34 cellular contexts compared by ENCODE assay signal in the genomic region with DNA sequence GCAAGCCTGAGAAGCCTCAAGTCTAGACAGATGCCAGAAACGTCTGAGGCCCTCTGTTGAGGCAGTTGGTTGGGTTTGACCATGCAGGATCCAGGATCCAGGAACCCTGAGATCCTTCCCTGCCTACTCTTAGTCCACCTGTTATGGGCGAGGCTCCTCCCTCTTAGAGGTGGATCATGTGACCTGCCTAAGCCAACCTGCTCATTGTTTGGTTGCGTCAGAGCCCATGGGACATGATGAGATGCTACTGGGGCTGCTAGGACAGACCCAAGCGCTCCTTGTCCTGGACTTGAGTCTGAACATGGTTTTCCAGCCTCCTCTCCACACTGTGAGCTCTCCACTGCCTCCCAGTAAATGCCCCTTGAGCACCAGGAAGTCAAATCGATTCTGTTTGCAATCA. TPM values are rescaled to one million over a fixed set of nuclear protein-coding genes. Genes with fewer than 3 reads are reported as not detected.
"Had no signal": no experiment of that assay in that cellular context is flagged by ENCODE, and none has a peak within 500 bp of the region (broad histone marks: within the 10 kb centered on the region; RNA-seq: fewer than 3 reads in every experiment).

No MANE protein-coding gene starts in this region.

- H3K4me1 ChIP-seq: gastrocnemius medialis, left ventricle myocardium inferior, pancreas, psoas muscle, thyroid gland, upper lobe of left lung, vagina had no signal

- H3K36me3 Mint-ChIP-seq: stimulated activated memory B cell treated with anti-CD40 and anti-IgM and Interleukin-4, amounts not matched to agents 10 μg/mL and 1 μg/mL and 100 μg/mL, for 72 hours had no signal

- H3K27me3 ChIP-seq: brain microvascular endothelial cell, dorsolateral prefrontal cortex, gastrocnemius medialis, hepatocyte, pancreas, thyroid gland, upper lobe of left lung, vagina had no signal

- FAIRE-seq: astrocyte, pancreas had no signal

- H3K27me3 Mint-ChIP-seq: activated T-cell treated with anti-CD3 and anti-CD28 coated beads, Interleukin-2, amount 50 U/mL, for 24 hours had no signal

- H3K4me3 ChIP-seq: coronary artery, dorsolateral prefrontal cortex, gastrocnemius medialis, hepatocyte, left ventricle myocardium inferior, lung, pancreas, psoas muscle, smooth muscle cell, thyroid gland, upper lobe of left lung, vagina had no signal

- H3K4me1 Mint-ChIP-seq: nephron had no signal

- H3K27ac ChIP-seq: brain microvascular endothelial cell, coronary artery, dorsolateral prefrontal cortex, gastrocnemius medialis, hepatocyte, left ventricle myocardium inferior, pancreas, psoas muscle, thyroid gland, upper lobe of left lung, vagina, WERI-Rb-1 had no signal

- H3K27ac Mint-ChIP-seq: activated CD4-positive, alpha-beta memory T cell treated with anti-CD3 and anti-CD28 coated beads, Interleukin-2, amount 10 ng/mL, durations not matched to agents 7 days and 5 days; activated CD4-positive, alpha-beta T cell treated with anti-CD3 and anti-CD28 coated beads, Interleukin-2, amount 10 ng/mL, durations not matched to agents 24 days and 14 days; activated T-cell treated with anti-CD3 and anti-CD28 coated beads, Interleukin-2, amount 50 U/mL, for 24 hours; nephron; stimulated activated memory B cell treated with anti-CD40 and anti-IgM and Interleukin-4, amounts not matched to agents 10 μg/mL and 1 μg/mL and 100 μg/mL, for 72 hours; stimulated activated naive CD8-positive, alpha-beta T cell treated with anti-CD3 and anti-CD28 coated beads, Interleukin-15, amount 100 ng/mL, for 72 hours had no signal

- H3K9me3 ChIP-seq: gastrocnemius medialis, left ventricle myocardium inferior, pancreas, psoas muscle, thyroid gland, upper lobe of left lung, vagina had no signal

- H3K4me3 Mint-ChIP-seq: activated CD4-positive, alpha-beta memory T cell treated with anti-CD3 and anti-CD28 coated beads, Interleukin-2, amount 10 ng/mL, durations not matched to agents 7 days and 5 days; activated CD4-positive, alpha-beta T cell treated with anti-CD3 and anti-CD28 coated beads, Interleukin-2, amount 10 ng/mL, durations not matched to agents 24 days and 14 days; activated T-cell treated with anti-CD3 and anti-CD28 coated beads, Interleukin-2, amount 50 U/mL, for 24 hours; nephron; stimulated activated memory B cell treated with anti-CD40 and anti-IgM and Interleukin-4, amounts not matched to agents 10 μg/mL and 1 μg/mL and 100 μg/mL, for 72 hours; stimulated activated naive CD8-positive, alpha-beta T cell treated with anti-CD3 and anti-CD28 coated beads, Interleukin-15, amount 100 ng/mL, for 72 hours had no signal

- H3K79me2 ChIP-seq: hepatocyte had no signal

- ATAC-seq: gastrocnemius medialis; pancreas; psoas muscle; stimulated activated memory B cell treated with anti-CD40 and anti-IgM and Interleukin-4, amounts not matched to agents 10 μg/mL and 1 μg/mL and 100 μg/mL, for 72 hours; stimulated activated naive CD8-positive, alpha-beta T cell treated with anti-CD3 and anti-CD28 coated beads, Interleukin-15, amount 100 ng/mL, for 72 hours had no signal

- DNase-seq: activated CD4-positive, alpha-beta memory T cell treated with anti-CD3 and anti-CD28 coated beads, Interleukin-2, amount 10 ng/mL, durations not matched to agents 7 days and 5 days; activated CD4-positive, alpha-beta T cell treated with anti-CD3 and anti-CD28 coated beads, Interleukin-2, amount 10 ng/mL, durations not matched to agents 24 days and 14 days; activated CD4-positive, CD25-positive, alpha-beta regulatory T cell treated with anti-CD3 and anti-CD28 coated beads, Interleukin-2, amount 50 U/mL, for 72 hours; activated CD8-positive, alpha-beta memory T cell treated with anti-CD3 and anti-CD28 coated beads, Interleukin-2, amount 50 U/mL, for 48 hours; activated gamma-delta T cell treated with Interleukin-2 at 50 U/mL for 16 hours; activated naive CD4-positive, alpha-beta T cell treated with anti-CD3 and anti-CD28 coated beads, Interleukin-2, amount 50 U/mL, for 16 hours; activated T-cell treated with anti-CD3 and anti-CD28 coated beads, Interleukin-2, amount 50 U/mL, for 24 hours; amniotic stem cell; brain microvascular endothelial cell; dorsolateral prefrontal cortex; effector memory CD4-positive, alpha-beta T cell; erythroblast; gastrocnemius medialis; glutamatergic neuron; islet precursor cell; left ventricle myocardium inferior; psoas muscle; stimulated activated CD4-positive, alpha-beta T cell treated with anti-CD3 and anti-CD28 coated beads, Interleukin-1b, Interleukin-23, amount 100 ng/mL, for 48 hours; stimulated activated CD4-positive, alpha-beta T cell treated with anti-CD3 and anti-CD28 coated beads, Interleukin-4, amount 100 ng/mL, for 4 hours; stimulated activated CD8-positive, alpha-beta memory T cell treated with anti-CD3 and anti-CD28 coated beads, Interleukin-4, amount 100 ng/mL, for 48 hours; stimulated activated naive CD8-positive, alpha-beta T cell treated with anti-CD3 and anti-CD28 coated beads, Interleukin-15, amount 100 ng/mL, for 72 hours; T-helper 9 cell; thyroid gland; upper lobe of left lung; WERI-Rb-1 had no signal

- H3K36me3 ChIP-seq: brain microvascular endothelial cell, gastrocnemius medialis, left ventricle myocardium inferior, pancreas, thyroid gland, upper lobe of left lung, vagina, WERI-Rb-1 had no signal

- H3K9me3 Mint-ChIP-seq: activated CD4-positive, alpha-beta memory T cell treated with anti-CD3 and anti-CD28 coated beads, Interleukin-2, amount 10 ng/mL, durations not matched to agents 7 days and 5 days; activated CD4-positive, alpha-beta T cell treated with anti-CD3 and anti-CD28 coated beads, Interleukin-2, amount 10 ng/mL, durations not matched to agents 24 days and 14 days; activated T-cell treated with anti-CD3 and anti-CD28 coated beads, Interleukin-2, amount 50 U/mL, for 24 hours; stimulated activated memory B cell treated with anti-CD40 and anti-IgM and Interleukin-4, amounts not matched to agents 10 μg/mL and 1 μg/mL and 100 μg/mL, for 72 hours had no signal

- H2AFZ ChIP-seq: hepatocyte had no signal

- H3K4me2 ChIP-seq: hepatocyte, smooth muscle cell had no signal

RNA-seq across cellular contexts. Expression of gene WNT4, which starts 31.5 kb away (rescaled TPM):
- total RNA-seq: activated CD4-positive, alpha-beta memory T cell treated with anti-CD3 and anti-CD28 coated beads, Interleukin-2, amount 10 ng/mL, durations not matched to agents 7 days and 5 days; activated CD4-positive, alpha-beta T cell treated with anti-CD3 and anti-CD28 coated beads, Interleukin-2, amount 10 ng/mL, durations not matched to agents 24 days and 14 days; left ventricle myocardium inferior had no signal
